In the genomic region with DNA sequence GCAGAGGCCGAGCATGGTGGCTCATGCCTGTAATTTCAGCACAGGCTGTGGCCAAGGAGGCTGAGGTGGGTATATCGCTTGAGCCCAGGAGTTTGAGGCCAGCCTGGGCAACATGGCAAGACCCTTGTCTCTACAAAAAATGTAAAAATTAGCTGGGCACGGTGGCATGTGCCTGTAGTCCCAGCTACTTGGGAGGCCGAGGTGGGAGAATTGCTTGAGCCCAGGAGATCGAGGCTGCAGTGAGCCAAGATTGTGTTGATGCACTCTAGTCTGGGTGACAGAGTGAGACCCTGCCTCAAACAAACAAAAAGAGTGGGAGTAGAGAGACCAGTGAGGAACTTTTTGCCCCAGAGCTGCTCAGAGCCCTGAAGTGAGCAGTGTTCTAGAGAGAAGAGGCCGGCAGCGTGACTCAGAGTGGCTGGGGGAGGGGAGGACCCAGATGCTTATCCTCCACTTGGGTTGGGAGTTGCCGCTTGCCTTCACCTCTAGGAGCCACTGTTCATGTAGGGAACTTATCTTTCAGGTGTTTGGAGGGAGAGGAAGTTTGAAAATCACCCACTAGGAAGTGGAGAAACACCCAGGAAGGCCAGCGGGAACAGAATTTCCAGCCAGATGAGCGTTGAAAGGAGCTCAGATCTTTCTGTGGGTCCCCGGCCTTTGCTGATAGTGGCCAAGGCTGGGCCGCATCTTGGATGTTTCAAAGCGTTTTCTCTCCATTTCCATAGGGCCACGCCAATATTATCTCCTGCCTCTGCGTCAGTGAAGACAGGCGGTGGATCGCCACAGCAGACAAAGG, we compare ENCODE assay signal across 1 cellular context.
A peak's percentile ranks its signal among the peaks of the same experiment; 100 is the strongest.
TF ChIP-seq lines count a peak whose summit lies in the region.

No MANE protein-coding gene starts in this region.

TF ChIP-seq in K562, 482 proteins besides CTCF, POLR2A, EP300 and RAD21 (continued from another document and continues in another):
- TF ChIP-seq NFIX (CRISPR knock-in tag; IDR thresholded peaks at IDR 0.05; ENCODE audit: low read depth) (no peak), PRMT5 (CRISPR knock-in tag; IDR thresholded peaks at IDR 0.05) (no peak), SAFB2 (IDR thresholded peaks at IDR 0.05; ENCODE audit: borderline replicate concordance, low read depth, low read length, severe bottlenecking) (no peak), TAF7 (tag; IDR thresholded peaks at IDR 0.05) (peak; percentile 61; the same call in 1 of the 2 replicates), ZNF274 (IDR thresholded peaks at IDR 0.05; ENCODE audit: borderline replicate concordance, low read depth, low read length) (no peak), ARHGAP35 (IDR thresholded peaks at IDR 0.05; ENCODE audit: partially characterized antibody) (no peak), ZNF785 (CRISPR knock-in tag; IDR thresholded peaks at IDR 0.05) (no peak), WHSC1 (IDR thresholded peaks at IDR 0.05; ENCODE audit: low read length) (no peak), STAT5A (IDR thresholded peaks at IDR 0.05; ENCODE audit: borderline replicate concordance, low read length) (no peak; the same call in 1 of the 2 replicates), ATF1 (CRISPR knock-in tag; IDR thresholded peaks at IDR 0.05) (no peak), ATF1 (tag; IDR thresholded peaks at IDR 0.05) (peak; percentile 77), HOXB6 (CRISPR knock-in tag; IDR thresholded peaks at IDR 0.05; ENCODE audit: borderline replicate concordance) (no peak), EGR1 (conservative IDR thresholded peaks at IDR 0.05) (peak; percentile 50), SMARCB1 (IDR thresholded peaks at IDR 0.05; ENCODE audit: insufficient read length, low read depth) (no peak), ZNF75A (CRISPR knock-in tag; IDR thresholded peaks at IDR 0.05) (no peak), BRCA1 (IDR thresholded peaks at IDR 0.05) (no peak), BRCA1 (CRISPR knock-in tag; IDR thresholded peaks at IDR 0.05) (no peak), TBL1XR1 (IDR thresholded peaks at IDR 0.05; ENCODE audit: low read length in 2 of 2) (peak in 1 of 2 experiments; percentile 54; a peak in 1 of 4 replicates), XRCC3 (IDR thresholded peaks at IDR 0.05) (no peak), FOXJ3 (CRISPR knock-in tag; IDR thresholded peaks at IDR 0.05) (no peak), ETV5 (CRISPR knock-in tag; IDR thresholded peaks at IDR 0.05; ENCODE audit: low read depth) (peak; percentile 37; the same call in 1 of the 2 replicates), SREBF1 (IDR thresholded peaks at IDR 0.05; ENCODE audit: borderline replicate concordance, low read depth, low read length) (no peak), ELF1 (tag; IDR thresholded peaks at IDR 0.05) (peak; percentile 32; the same call in 1 of the 2 replicates), CEBPB (tag; IDR thresholded peaks at IDR 0.05) (no peak), BCOR (IDR thresholded peaks at IDR 0.05) (peak; percentile 35; the same call in 1 of the 2 replicates), ZNF707 (CRISPR knock-in tag; conservative IDR thresholded peaks at IDR 0.05) (no peak), SREBF2 (CRISPR knock-in tag; IDR thresholded peaks at IDR 0.05) (0 out of 2 replicates have a peak, but pooled peaks have one; percentile 6), DDX20 (tag; IDR thresholded peaks at IDR 0.05; ENCODE audit: low read depth) (no peak)
- TF ChIP-seq, protein P1, sequence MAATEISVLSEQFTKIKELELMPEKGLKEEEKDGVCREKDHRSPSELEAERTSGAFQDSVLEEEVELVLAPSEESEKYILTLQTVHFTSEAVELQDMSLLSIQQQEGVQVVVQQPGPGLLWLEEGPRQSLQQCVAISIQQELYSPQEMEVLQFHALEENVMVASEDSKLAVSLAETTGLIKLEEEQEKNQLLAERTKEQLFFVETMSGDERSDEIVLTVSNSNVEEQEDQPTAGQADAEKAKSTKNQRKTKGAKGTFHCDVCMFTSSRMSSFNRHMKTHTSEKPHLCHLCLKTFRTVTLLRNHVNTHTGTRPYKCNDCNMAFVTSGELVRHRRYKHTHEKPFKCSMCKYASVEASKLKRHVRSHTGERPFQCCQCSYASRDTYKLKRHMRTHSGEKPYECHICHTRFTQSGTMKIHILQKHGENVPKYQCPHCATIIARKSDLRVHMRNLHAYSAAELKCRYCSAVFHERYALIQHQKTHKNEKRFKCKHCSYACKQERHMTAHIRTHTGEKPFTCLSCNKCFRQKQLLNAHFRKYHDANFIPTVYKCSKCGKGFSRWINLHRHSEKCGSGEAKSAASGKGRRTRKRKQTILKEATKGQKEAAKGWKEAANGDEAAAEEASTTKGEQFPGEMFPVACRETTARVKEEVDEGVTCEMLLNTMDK (IDR thresholded peaks at IDR 0.05; ENCODE audit: borderline replicate concordance, insufficient read depth, low read depth, low read length, poor library complexity, severe bottlenecking), result peak; percentile 36
- TF ChIP-seq, protein P2, sequence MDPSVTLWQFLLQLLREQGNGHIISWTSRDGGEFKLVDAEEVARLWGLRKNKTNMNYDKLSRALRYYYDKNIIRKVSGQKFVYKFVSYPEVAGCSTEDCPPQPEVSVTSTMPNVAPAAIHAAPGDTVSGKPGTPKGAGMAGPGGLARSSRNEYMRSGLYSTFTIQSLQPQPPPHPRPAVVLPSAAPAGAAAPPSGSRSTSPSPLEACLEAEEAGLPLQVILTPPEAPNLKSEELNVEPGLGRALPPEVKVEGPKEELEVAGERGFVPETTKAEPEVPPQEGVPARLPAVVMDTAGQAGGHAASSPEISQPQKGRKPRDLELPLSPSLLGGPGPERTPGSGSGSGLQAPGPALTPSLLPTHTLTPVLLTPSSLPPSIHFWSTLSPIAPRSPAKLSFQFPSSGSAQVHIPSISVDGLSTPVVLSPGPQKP (CRISPR knock-in tag; IDR thresholded peaks at IDR 0.05), result no peak
- TF ChIP-seq, protein P3, sequence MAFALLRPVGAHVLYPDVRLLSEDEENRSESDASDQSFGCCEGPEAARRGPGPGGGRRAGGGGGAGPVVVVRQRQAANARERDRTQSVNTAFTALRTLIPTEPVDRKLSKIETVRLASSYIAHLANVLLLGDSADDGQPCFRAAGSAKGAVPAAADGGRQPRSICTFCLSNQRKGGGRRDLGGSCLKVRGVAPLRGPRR (CRISPR knock-in tag; IDR thresholded peaks at IDR 0.05), result peak; percentile 30; the same call in 1 of the 2 replicates
- TF ChIP-seq, protein P4, sequence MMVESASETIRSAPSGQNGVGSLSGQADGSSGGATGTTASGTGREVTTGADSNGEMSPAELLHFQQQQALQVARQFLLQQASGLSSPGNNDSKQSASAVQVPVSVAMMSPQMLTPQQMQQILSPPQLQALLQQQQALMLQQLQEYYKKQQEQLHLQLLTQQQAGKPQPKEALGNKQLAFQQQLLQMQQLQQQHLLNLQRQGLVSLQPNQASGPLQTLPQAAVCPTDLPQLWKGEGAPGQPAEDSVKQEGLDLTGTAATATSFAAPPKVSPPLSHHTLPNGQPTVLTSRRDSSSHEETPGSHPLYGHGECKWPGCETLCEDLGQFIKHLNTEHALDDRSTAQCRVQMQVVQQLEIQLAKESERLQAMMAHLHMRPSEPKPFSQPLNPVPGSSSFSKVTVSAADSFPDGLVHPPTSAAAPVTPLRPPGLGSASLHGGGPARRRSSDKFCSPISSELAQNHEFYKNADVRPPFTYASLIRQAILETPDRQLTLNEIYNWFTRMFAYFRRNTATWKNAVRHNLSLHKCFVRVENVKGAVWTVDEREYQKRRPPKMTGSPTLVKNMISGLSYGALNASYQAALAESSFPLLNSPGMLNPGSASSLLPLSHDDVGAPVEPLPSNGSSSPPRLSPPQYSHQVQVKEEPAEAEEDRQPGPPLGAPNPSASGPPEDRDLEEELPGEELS (CRISPR knock-in tag; IDR thresholded peaks at IDR 0.05; ENCODE audit: borderline replicate concordance), result no peak
- TF ChIP-seq, protein P5, sequence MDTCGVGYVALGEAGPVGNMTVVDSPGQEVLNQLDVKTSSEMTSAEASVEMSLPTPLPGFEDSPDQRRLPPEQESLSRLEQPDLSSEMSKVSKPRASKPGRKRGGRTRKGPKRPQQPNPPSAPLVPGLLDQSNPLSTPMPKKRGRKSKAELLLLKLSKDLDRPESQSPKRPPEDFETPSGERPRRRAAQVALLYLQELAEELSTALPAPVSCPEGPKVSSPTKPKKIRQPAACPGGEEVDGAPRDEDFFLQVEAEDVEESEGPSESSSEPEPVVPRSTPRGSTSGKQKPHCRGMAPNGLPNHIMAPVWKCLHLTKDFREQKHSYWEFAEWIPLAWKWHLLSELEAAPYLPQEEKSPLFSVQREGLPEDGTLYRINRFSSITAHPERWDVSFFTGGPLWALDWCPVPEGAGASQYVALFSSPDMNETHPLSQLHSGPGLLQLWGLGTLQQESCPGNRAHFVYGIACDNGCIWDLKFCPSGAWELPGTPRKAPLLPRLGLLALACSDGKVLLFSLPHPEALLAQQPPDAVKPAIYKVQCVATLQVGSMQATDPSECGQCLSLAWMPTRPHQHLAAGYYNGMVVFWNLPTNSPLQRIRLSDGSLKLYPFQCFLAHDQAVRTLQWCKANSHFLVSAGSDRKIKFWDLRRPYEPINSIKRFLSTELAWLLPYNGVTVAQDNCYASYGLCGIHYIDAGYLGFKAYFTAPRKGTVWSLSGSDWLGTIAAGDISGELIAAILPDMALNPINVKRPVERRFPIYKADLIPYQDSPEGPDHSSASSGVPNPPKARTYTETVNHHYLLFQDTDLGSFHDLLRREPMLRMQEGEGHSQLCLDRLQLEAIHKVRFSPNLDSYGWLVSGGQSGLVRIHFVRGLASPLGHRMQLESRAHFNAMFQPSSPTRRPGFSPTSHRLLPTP (IDR thresholded peaks at IDR 0.05; ENCODE audit: borderline replicate concordance, extremely low read depth, insufficient read length), result no peak
- TF ChIP-seq, protein P6, sequence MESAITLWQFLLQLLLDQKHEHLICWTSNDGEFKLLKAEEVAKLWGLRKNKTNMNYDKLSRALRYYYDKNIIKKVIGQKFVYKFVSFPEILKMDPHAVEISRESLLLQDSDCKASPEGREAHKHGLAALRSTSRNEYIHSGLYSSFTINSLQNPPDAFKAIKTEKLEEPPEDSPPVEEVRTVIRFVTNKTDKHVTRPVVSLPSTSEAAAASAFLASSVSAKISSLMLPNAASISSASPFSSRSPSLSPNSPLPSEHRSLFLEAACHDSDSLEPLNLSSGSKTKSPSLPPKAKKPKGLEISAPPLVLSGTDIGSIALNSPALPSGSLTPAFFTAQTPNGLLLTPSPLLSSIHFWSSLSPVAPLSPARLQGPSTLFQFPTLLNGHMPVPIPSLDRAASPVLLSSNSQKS (CRISPR knock-in tag; IDR thresholded peaks at IDR 0.05), result no peak
- TF ChIP-seq, protein P7, sequence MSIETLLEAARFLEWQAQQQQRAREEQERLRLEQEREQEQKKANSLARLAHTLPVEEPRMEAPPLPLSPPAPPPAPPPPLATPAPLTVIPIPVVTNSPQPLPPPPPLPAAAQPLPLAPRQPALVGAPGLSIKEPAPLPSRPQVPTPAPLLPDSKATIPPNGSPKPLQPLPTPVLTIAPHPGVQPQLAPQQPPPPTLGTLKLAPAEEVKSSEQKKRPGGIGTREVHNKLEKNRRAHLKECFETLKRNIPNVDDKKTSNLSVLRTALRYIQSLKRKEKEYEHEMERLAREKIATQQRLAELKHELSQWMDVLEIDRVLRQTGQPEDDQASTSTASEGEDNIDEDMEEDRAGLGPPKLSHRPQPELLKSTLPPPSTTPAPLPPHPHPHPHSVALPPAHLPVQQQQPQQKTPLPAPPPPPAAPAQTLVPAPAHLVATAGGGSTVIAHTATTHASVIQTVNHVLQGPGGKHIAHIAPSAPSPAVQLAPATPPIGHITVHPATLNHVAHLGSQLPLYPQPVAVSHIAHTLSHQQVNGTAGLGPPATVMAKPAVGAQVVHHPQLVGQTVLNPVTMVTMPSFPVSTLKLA (conservative IDR thresholded peaks at IDR 0.05), result peak; percentile 73 to 82
- TF ChIP-seq, protein P8, sequence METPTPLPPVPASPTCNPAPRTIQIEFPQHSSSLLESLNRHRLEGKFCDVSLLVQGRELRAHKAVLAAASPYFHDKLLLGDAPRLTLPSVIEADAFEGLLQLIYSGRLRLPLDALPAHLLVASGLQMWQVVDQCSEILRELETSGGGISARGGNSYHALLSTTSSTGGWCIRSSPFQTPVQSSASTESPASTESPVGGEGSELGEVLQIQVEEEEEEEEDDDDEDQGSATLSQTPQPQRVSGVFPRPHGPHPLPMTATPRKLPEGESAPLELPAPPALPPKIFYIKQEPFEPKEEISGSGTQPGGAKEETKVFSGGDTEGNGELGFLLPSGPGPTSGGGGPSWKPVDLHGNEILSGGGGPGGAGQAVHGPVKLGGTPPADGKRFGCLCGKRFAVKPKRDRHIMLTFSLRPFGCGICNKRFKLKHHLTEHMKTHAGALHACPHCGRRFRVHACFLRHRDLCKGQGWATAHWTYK (CRISPR knock-in tag; IDR thresholded peaks at IDR 0.05), result peak; percentile 78; the same call in 1 of the 2 replicates
- TF ChIP-seq, protein P9, sequence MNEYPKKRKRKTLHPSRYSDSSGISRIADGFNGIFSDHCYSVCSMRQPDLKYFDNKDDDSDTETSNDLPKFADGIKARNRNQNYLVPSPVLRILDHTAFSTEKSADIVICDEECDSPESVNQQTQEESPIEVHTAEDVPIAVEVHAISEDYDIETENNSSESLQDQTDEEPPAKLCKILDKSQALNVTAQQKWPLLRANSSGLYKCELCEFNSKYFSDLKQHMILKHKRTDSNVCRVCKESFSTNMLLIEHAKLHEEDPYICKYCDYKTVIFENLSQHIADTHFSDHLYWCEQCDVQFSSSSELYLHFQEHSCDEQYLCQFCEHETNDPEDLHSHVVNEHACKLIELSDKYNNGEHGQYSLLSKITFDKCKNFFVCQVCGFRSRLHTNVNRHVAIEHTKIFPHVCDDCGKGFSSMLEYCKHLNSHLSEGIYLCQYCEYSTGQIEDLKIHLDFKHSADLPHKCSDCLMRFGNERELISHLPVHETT (CRISPR knock-in tag; conservative IDR thresholded peaks at IDR 0.05 in 1 of 2, IDR thresholded peaks at IDR 0.05 in 1 of 2), result peak in 1 of 2 experiments; percentile 83; a peak in 2 of 4 replicates
- TF ChIP-seq, protein P10, sequence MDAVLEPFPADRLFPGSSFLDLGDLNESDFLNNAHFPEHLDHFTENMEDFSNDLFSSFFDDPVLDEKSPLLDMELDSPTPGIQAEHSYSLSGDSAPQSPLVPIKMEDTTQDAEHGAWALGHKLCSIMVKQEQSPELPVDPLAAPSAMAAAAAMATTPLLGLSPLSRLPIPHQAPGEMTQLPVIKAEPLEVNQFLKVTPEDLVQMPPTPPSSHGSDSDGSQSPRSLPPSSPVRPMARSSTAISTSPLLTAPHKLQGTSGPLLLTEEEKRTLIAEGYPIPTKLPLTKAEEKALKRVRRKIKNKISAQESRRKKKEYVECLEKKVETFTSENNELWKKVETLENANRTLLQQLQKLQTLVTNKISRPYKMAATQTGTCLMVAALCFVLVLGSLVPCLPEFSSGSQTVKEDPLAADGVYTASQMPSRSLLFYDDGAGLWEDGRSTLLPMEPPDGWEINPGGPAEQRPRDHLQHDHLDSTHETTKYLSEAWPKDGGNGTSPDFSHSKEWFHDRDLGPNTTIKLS (IDR thresholded peaks at IDR 0.05; ENCODE audit: borderline replicate concordance, low read depth), result peak; percentile 43; the same call in 1 of the 2 replicates
- TF ChIP-seq, protein P11, sequence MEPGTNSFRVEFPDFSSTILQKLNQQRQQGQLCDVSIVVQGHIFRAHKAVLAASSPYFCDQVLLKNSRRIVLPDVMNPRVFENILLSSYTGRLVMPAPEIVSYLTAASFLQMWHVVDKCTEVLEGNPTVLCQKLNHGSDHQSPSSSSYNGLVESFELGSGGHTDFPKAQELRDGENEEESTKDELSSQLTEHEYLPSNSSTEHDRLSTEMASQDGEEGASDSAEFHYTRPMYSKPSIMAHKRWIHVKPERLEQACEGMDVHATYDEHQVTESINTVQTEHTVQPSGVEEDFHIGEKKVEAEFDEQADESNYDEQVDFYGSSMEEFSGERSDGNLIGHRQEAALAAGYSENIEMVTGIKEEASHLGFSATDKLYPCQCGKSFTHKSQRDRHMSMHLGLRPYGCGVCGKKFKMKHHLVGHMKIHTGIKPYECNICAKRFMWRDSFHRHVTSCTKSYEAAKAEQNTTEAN (CRISPR knock-in tag; IDR thresholded peaks at IDR 0.05), result no peak; the same call in 1 of the 2 replicates
